In genomic region chr11:121451178-121451981, GRCh38 we compare ENCODE assay signal across 8 cellular contexts. TPM values are rescaled to one million over a fixed set of nuclear protein-coding genes. Genes with fewer than 3 reads are reported as not detected.
DNase-seq lines count a peak whose midpoint lies in the region; TF ChIP-seq lines count a peak whose summit lies in the region.

No MANE protein-coding gene starts in this region.

- H3K4me3 Mint-ChIP-seq in activated naive CD4-positive, alpha-beta T cell treated with anti-CD3 and anti-CD28 coated beads, Interleukin-2, amount 50 U/mL, for 24 hours: peak overlapping the region; percentile 88

- no peak for TF ChIP-seq POLR2A in adrenal gland (IDR thresholded peaks at IDR 0.05)

- TF ChIP-seq CTCF in GM12875 (IDR thresholded peaks at IDR 0.05; ENCODE audit: borderline replicate concordance, insufficient read depth, low read depth, low read length): no peak
- no peak for TF ChIP-seq CTCF in adrenal gland (IDR thresholded peaks at IDR 0.05)

- peak overlapping the region; percentile 82 for H3K9ac ChIP-seq in HUES6 (ENCODE audit: low read length)
- H3K9ac ChIP-seq in stomach smooth muscle (ENCODE audit: low read length in 2 of 2): peak overlapping the region; percentile 42 to 51

- H3K4me1 ChIP-seq in HUES6 (ENCODE audit: control insufficient read depth, insufficient read depth, low read length) (peaks cover 46% of the 10 kb centered on the region), stomach smooth muscle (ENCODE audit: control insufficient read depth, insufficient read depth, low read length) (peaks cover 20% of the 10 kb centered on the region), adrenal gland (replicated peaks in 1 of 2) (peaks cover 3 to 6% of the 10 kb centered on the region in 2 donors)

- H3K27me3 ChIP-seq in HUES6 (ENCODE audit: control insufficient read depth, insufficient read depth, low read length) (peaks cover 11% of the 10 kb centered on the region), stomach smooth muscle (ENCODE audit: control insufficient read depth in 1 of 2, insufficient read depth in 2 of 2, low read length in 2 of 2) (no peaks in the 10 kb centered on the region), adrenal gland (no peaks in the 10 kb centered on the region)

- peaks cover 89% of the 10 kb centered on the region for H3K4me1 Mint-ChIP-seq in activated naive CD4-positive, alpha-beta T cell treated with anti-CD3 and anti-CD28 coated beads, Interleukin-2, amount 50 U/mL, for 24 hours

- no peaks in the 10 kb centered on the region for H3K27me3 Mint-ChIP-seq in activated naive CD4-positive, alpha-beta T cell treated with anti-CD3 and anti-CD28 coated beads, Interleukin-2, amount 50 U/mL, for 24 hours

- WGBS in adrenal gland, 4 donors: 35 to 63% (median 49%) methylated on average over 13 to 22 of the region's 22 CpGs

- H3K27ac Mint-ChIP-seq in activated naive CD4-positive, alpha-beta T cell treated with anti-CD3 and anti-CD28 coated beads, Interleukin-2, amount 50 U/mL, for 24 hours: peak overlapping the region; percentile 91

- peaks cover 4% of the 10 kb centered on the region; the same call in 1 of the 2 replicates for H3K9me3 ChIP-seq in HUES6 (ENCODE audit: control insufficient read depth, insufficient read depth, low read depth, low read length)
- H3K9me3 ChIP-seq in stomach smooth muscle (ENCODE audit: control insufficient read depth in 2 of 2, low read length in 2 of 2): no peaks in the 10 kb centered on the region
- no peaks in the 10 kb centered on the region for H3K9me3 ChIP-seq in adrenal gland (replicated peaks in 1 of 3)

- H3K4me3 ChIP-seq in GM12875 (ENCODE audit: low read depth, low read length): peak overlapping the region; percentile 93
- H3K4me3 ChIP-seq in HUES6 (ENCODE audit: low read depth, low read length): peak overlapping the region; percentile 76
- peak overlapping the region; percentile 66 to 90 for H3K4me3 ChIP-seq in stomach smooth muscle (ENCODE audit: low read length in 2 of 2)
- peak overlapping the region in 1 of 4 donors; percentile 59 for H3K4me3 ChIP-seq in adrenal gland

- intact Hi-C loops in adrenal gland (cut with DNase I): loop anchor here in 1 of 2 donors (5.0 kb wide), 1 partner anchor 141 kb away; no protein-coding TSS in a partner anchor

- no peaks in the 10 kb centered on the region for H3K36me3 ChIP-seq in HUES6 (ENCODE audit: control insufficient read depth, insufficient read depth, low read length)
- H3K36me3 ChIP-seq in stomach smooth muscle (ENCODE audit: control insufficient read depth in 2 of 2, insufficient read depth in 2 of 2, low read length in 2 of 2): no peaks in the 10 kb centered on the region
- no peaks in the 10 kb centered on the region for H3K36me3 ChIP-seq in adrenal gland (replicated peaks in 1 of 2)

- H3K9me3 Mint-ChIP-seq in activated naive CD4-positive, alpha-beta T cell treated with anti-CD3 and anti-CD28 coated beads, Interleukin-2, amount 50 U/mL, for 24 hours: no peaks in the 10 kb centered on the region

- H3K36me3 Mint-ChIP-seq in activated naive CD4-positive, alpha-beta T cell treated with anti-CD3 and anti-CD28 coated beads, Interleukin-2, amount 50 U/mL, for 24 hours: peaks cover 9% of the 10 kb centered on the region

- DNase-seq in kidney tubule cell (ENCODE audit: low spot score): peak; percentile 72
- no peak for DNase-seq in NCI-H187 (lab: John Stamatoyannopoulos, UW)
- no peak for DNase-seq in NCI-H1105 (lab: John Stamatoyannopoulos, UW)
- no peak for DNase-seq in adrenal gland

- H3K27ac ChIP-seq in HUES6 (ENCODE audit: low read depth, low read length): no peak overlapping the region
- no peak overlapping the region for H3K27ac ChIP-seq in stomach smooth muscle (ENCODE audit: low read length)
- peak overlapping the region in 1 of 5 donors; percentile 8 for H3K27ac ChIP-seq in adrenal gland

RNA-seq across cellular contexts. Expression of gene SORL1, which starts 0.7 kb away (rescaled TPM):
- 10 to 100 TPM in 5 of 8 donors, 1 to 10 TPM in 3; 5.2 to 28.6 (median 12.1) TPM for total RNA-seq in adrenal gland
- polyA plus RNA-seq in adrenal gland: 1 to 10 TPM; 1.0 to 4.9 (median 2.3) TPM
